In genomic region chr12:98895086-98895651, GRCh38 we compare ENCODE assay signal across 11 cellular contexts.
DNase-seq lines count a peak whose midpoint lies in the region; ATAC-seq, FAIRE-seq and TF ChIP-seq lines count a peak whose summit lies in the region.
"Had no signal": no experiment of that assay in that cellular context is flagged by ENCODE, and none has a peak within 500 bp of the region (broad histone marks: within the 10 kb centered on the region; RNA-seq: fewer than 3 reads in every experiment).

No MANE protein-coding gene starts in this region.

- H3K23ac ChIP-seq in mesendoderm (ENCODE audit: low read length), result no peak overlapping the region

- H2BK5ac ChIP-seq in mesendoderm (ENCODE audit: low read length), result no peak overlapping the region

- H3K4me3 ChIP-seq in heart left ventricle (peak overlapping the region in 11 of 12 donors; percentile 1 to 49 (median 34)), ascending aorta (peak overlapping the region; percentile 47 to 63), mesendoderm (ENCODE audit: low read length) (no peak overlapping the region), aorta (ENCODE audit: low read length in 2 of 2) (peak overlapping the region; percentile 31 to 49)

- WGBS in heart left ventricle, 4 donors, result 2 to 39% (median 4%) methylated on average over 2 to 60 of the region's 60 CpGs
- WGBS in mesendoderm (ENCODE audit: extremely low coverage, insufficient coverage, low lambda C conversion rate), result no CpG with 5 or more reads among the region's 60 CpGs
- WGBS in aorta, 2 donors, result 1 to 2% methylated on average over 49 to 60 of the region's 60 CpGs

- no peak overlapping the region for H3K27ac ChIP-seq in heart left ventricle
- H3K27ac ChIP-seq in ascending aorta, result no peak overlapping the region
- H3K27ac ChIP-seq in mesendoderm (ENCODE audit: low read depth, low read length), result no peak overlapping the region
- no peak overlapping the region for H3K27ac ChIP-seq in aorta (ENCODE audit: low read depth in 1 of 2, low read length in 2 of 2)

- no peak overlapping the region for H4K8ac ChIP-seq in mesendoderm (ENCODE audit: low read depth, low read length)

- no peaks in the 10 kb centered on the region for H3K9me3 ChIP-seq in heart left ventricle
- H3K9me3 ChIP-seq in ascending aorta, result no peaks in the 10 kb centered on the region
- H3K9me3 ChIP-seq in aorta (ENCODE audit: control insufficient read depth, low read length), result no peaks in the 10 kb centered on the region

- H2AK5ac ChIP-seq in mesendoderm (ENCODE audit: low read length), result no peak overlapping the region

- intact Hi-C loops in heart left ventricle (cut with DNase I), result no loop called here
- intact Hi-C loops in cardiac septum (cut with DNase I), result no loop called here
- intact Hi-C loops in ascending aorta (cut with DNase I), result no loop called here
- intact Hi-C loops in aorta (cut with DNase I), result no loop called here

- no peak for DNase-seq in heart left ventricle
- no peak for DNase-seq in cardiac septum (ENCODE audit: low spot score)
- DNase-seq in ascending aorta (ENCODE audit: low spot score in 2 of 2), result no peak
- DNase-seq in mesendoderm, result peak; percentile 73
- no peak for DNase-seq in aorta
- DNase-seq in urothelium cell line (ENCODE audit: low spot score), result no peak
- no peak for DNase-seq in SIG-M5 (lab: John Stamatoyannopoulos, UW)
- DNase-seq: Calu3 had no signal

- H3K4ac ChIP-seq in mesendoderm (ENCODE audit: low read depth, low read length), result no peak overlapping the region

- H3K18ac ChIP-seq in mesendoderm (ENCODE audit: low read length), result no peak overlapping the region

- H3K27me3 ChIP-seq in heart left ventricle, result peaks cover 14 to 67% (median 30%) of the 10 kb centered on the region in 9 donors
- H3K27me3 ChIP-seq in ascending aorta, result no peaks in the 10 kb centered on the region
- peaks cover 33% of the 10 kb centered on the region for H3K27me3 ChIP-seq in mesendoderm (ENCODE audit: insufficient read depth, low read length, poor library complexity)
- no peaks in the 10 kb centered on the region for H3K27me3 ChIP-seq in aorta (ENCODE audit: control insufficient read depth in 1 of 2, insufficient read depth in 2 of 2, low read length in 1 of 2)

- no peak overlapping the region for H4K5ac ChIP-seq in mesendoderm (ENCODE audit: low read length)

- no peak overlapping the region for H2BK120ac ChIP-seq in mesendoderm (ENCODE audit: low read depth, low read length)

- no peak for TF ChIP-seq POLR2A in heart left ventricle (IDR thresholded peaks at IDR 0.05)

- no peak overlapping the region for H2BK15ac ChIP-seq in mesendoderm (replicated peaks; ENCODE audit: low read depth)

- no peaks in the 10 kb centered on the region for H3K79me2 ChIP-seq in mesendoderm (ENCODE audit: control insufficient read depth, insufficient read depth, low read length)

- ATAC-seq in heart left ventricle (no peak), aorta (ENCODE audit: low FRiP score) (no peak), GM21367 (IDR thresholded peaks at IDR 0.05; ENCODE audit: unreplicated experiment) (no peak)
- ATAC-seq: Panc1, sciatic nerve had no signal

- peak overlapping the region; percentile 29 for H3K9ac ChIP-seq in mesendoderm (ENCODE audit: low read length)

- no peaks in the 10 kb centered on the region for H3K79me1 ChIP-seq in mesendoderm (ENCODE audit: low read length)

- TF ChIP-seq CTCF in heart left ventricle (IDR thresholded peaks at IDR 0.05) (no peak), ascending aorta (IDR thresholded peaks at IDR 0.05) (no peak)

- H3K4me2 ChIP-seq in mesendoderm (ENCODE audit: low read length), result peak overlapping the region; percentile 39

- H3K56ac ChIP-seq in mesendoderm (ENCODE audit: low read length), result peak overlapping the region; percentile 62

- H3K4me1 ChIP-seq in heart left ventricle (peaks cover 0 to 17% (median 0%) of the 10 kb centered on the region in 12 donors), ascending aorta (peaks cover 0 to 3% of the 10 kb centered on the region in 2 donors), mesendoderm (ENCODE audit: control insufficient read depth, low read depth, low read length) (no peaks in the 10 kb centered on the region), aorta (ENCODE audit: control insufficient read depth in 1 of 2, insufficient read depth in 2 of 2, low read length in 2 of 2) (no peaks in the 10 kb centered on the region)

- no peaks in the 10 kb centered on the region for H3K36me3 ChIP-seq in heart left ventricle
- no peaks in the 10 kb centered on the region for H3K36me3 ChIP-seq in ascending aorta
- no peaks in the 10 kb centered on the region for H3K36me3 ChIP-seq in mesendoderm (ENCODE audit: control insufficient read depth, insufficient read depth, low read length)
- H3K36me3 ChIP-seq in aorta (ENCODE audit: control insufficient read depth in 1 of 2, insufficient read depth in 2 of 2, low read length in 1 of 2), result no peaks in the 10 kb centered on the region

- FAIRE-seq in urothelium cell line (lab: Jason Lieb, UNC), result no peak
